16 cellular contexts compared by ENCODE assay signal in genomic region chrX:16796298-16796697, GRCh38. TPM values are rescaled to one million over a fixed set of nuclear protein-coding genes. Genes with fewer than 3 reads are reported as not detected.
A peak's percentile ranks its signal among the peaks of the same experiment; 100 is the strongest.
DNase-seq lines count a peak whose midpoint lies in the region; ATAC-seq, FAIRE-seq and TF ChIP-seq lines count a peak whose summit lies in the region.
"Had no signal": no experiment of that assay in that cellular context is flagged by ENCODE, and none has a peak within 500 bp of the region (broad histone marks: within the 10 kb centered on the region; RNA-seq: fewer than 3 reads in every experiment).

No MANE protein-coding gene starts in this region.

- DNase-seq in Karpas-422, result peak; percentile 33
- DNase-seq in WTC11 (ENCODE audit: low spot score), result no peak
- no peak for DNase-seq in left colon
- DNase-seq in small intestine, result peak; percentile 52
- DNase-seq in foreskin melanocyte, result no peak
- no peak for DNase-seq in OCI-M2 (lab: John Stamatoyannopoulos, UW; ENCODE audit: unreplicated experiment)
- DNase-seq in foreskin keratinocyte, result no peak
- DNase-seq: ACHN; C1 segment of cervical spinal cord; Calu3; CD4-positive, alpha-beta T cell; DMS 273 treated with DMSO at 0.1 percent for 48 hours; GM23248 had no signal

- no peaks in the 10 kb centered on the region for H3K4me1 Mint-ChIP-seq in WTC11

- peaks cover 24% of the 10 kb centered on the region for H3K36me3 Mint-ChIP-seq in WTC11

- TF ChIP-seq CTCF in WTC11 (IDR thresholded peaks at IDR 0.05), result no peak
- TF ChIP-seq CTCF in foreskin keratinocyte (conservative IDR thresholded peaks at IDR 0.05), result no peak

- no peaks in the 10 kb centered on the region for H3K27me3 Mint-ChIP-seq in WTC11 (ENCODE audit: low read depth)
- H3K27me3 Mint-ChIP-seq: CD4-positive, alpha-beta T cell had no signal

- H3K36me3 ChIP-seq in Karpas-422 (ENCODE audit: insufficient read depth, low read length) (peaks cover 35% of the 10 kb centered on the region), small intestine (ENCODE audit: control insufficient read depth in 2 of 2, insufficient read depth in 2 of 2, low read length in 2 of 2) (no peaks in the 10 kb centered on the region)

- POLR2A ChIA-PET in WTC11 (lab: Charles Lee), result no interaction called here

- H3K79me2 ChIP-seq in Karpas-422 (ENCODE audit: low read length), result peaks cover 85% of the 10 kb centered on the region

- intact Hi-C loops in left colon (cut with DNase I, micrococcal nuclease), result no loop called here

- H3K27ac ChIP-seq in Karpas-422 (ENCODE audit: low read length), result no peak overlapping the region
- peak overlapping the region; percentile 49 to 56 for H3K27ac ChIP-seq in small intestine (ENCODE audit: low read depth in 1 of 2, low read length in 1 of 2)
- no peak overlapping the region for H3K27ac ChIP-seq in foreskin keratinocyte

- H3K9me2 ChIP-seq in Karpas-422 (replicated peaks; ENCODE audit: insufficient read depth, low read length), result no peaks in the 10 kb centered on the region

- no peak overlapping the region for H3K4me2 ChIP-seq in Karpas-422 (ENCODE audit: low read depth, low read length, poor library complexity, severe bottlenecking)

- H3K4me1 ChIP-seq in Karpas-422 (ENCODE audit: low read length), result no peaks in the 10 kb centered on the region
- peaks cover 0 to 2% of the 10 kb centered on the region in 2 donors for H3K4me1 ChIP-seq in small intestine (ENCODE audit: control insufficient read depth in 2 of 2, insufficient read depth in 1 of 2, low read depth in 1 of 2, low read length in 1 of 2)
- H3K4me1 ChIP-seq in foreskin keratinocyte, result no peaks in the 10 kb centered on the region

- H3K4me3 ChIP-seq in Karpas-422 (ENCODE audit: low read length) (no peak overlapping the region), small intestine (ENCODE audit: low read depth in 1 of 2, low read length in 2 of 2) (no peak overlapping the region)
- H3K4me3 ChIP-seq: GM23248 had no signal

- H3K9me3 ChIP-seq in Karpas-422 (ENCODE audit: low read length) (no peaks in the 10 kb centered on the region), small intestine (ENCODE audit: control insufficient read depth, low read depth) (no peaks in the 10 kb centered on the region)

- no peaks in the 10 kb centered on the region for H3K9me3 Mint-ChIP-seq in WTC11
- H3K9me3 Mint-ChIP-seq: CD4-positive, alpha-beta T cell had no signal

- no peak for FAIRE-seq in small intestine (lab: Jason Lieb, UNC)
- FAIRE-seq: GM18507, H54 had no signal

- CTCF ChIA-PET in WTC11 (lab: Charles Lee), result no interaction called here

- no peak overlapping the region for H3K4me3 Mint-ChIP-seq in WTC11
- H3K4me3 Mint-ChIP-seq: CD4-positive, alpha-beta T cell had no signal

- no peak overlapping the region for H2AFZ ChIP-seq in Karpas-422 (ENCODE audit: low read length)
- H2AFZ ChIP-seq: GM23248 had no signal

- WGBS in small intestine, 3 donors, result 32 to 74% (median 54%) methylated on average over 4 of the region's 4 CpGs

- peaks cover 23% of the 10 kb centered on the region for H4K20me1 ChIP-seq in Karpas-422 (ENCODE audit: insufficient read depth, low read depth, low read length)

- H3K9ac ChIP-seq in Karpas-422 (ENCODE audit: low read length), result no peak overlapping the region
- H3K9ac ChIP-seq: GM23248 had no signal

- no peaks in the 10 kb centered on the region for H3K27me3 ChIP-seq in Karpas-422 (ENCODE audit: low read length)
- no peaks in the 10 kb centered on the region for H3K27me3 ChIP-seq in small intestine (ENCODE audit: control insufficient read depth in 2 of 2, insufficient read depth in 2 of 2, low read length in 2 of 2)
- no peaks in the 10 kb centered on the region for H3K27me3 ChIP-seq in foreskin keratinocyte

- ATAC-seq in WTC11 (no peak), left colon (peak; percentile 40), foreskin keratinocyte (no peak)
- ATAC-seq: HCT116 had no signal

- 0 out of 2 replicates have a peak overlapping the region, but pooled peaks have one; percentile 36 for H3K27ac Mint-ChIP-seq in WTC11
- H3K27ac Mint-ChIP-seq: CD4-positive, alpha-beta T cell had no signal

TF ChIP-seq in WTC11, 78 proteins besides CTCF, POLR2A, EP300 and RAD21 (continues in another document):
- no peak for TF ChIP-seq HMGA2 (CRISPR knock-in tag; IDR thresholded peaks at IDR 0.05)
- TF ChIP-seq IRF1 (CRISPR knock-in tag; IDR thresholded peaks at IDR 0.05), result no peak
- no peak for TF ChIP-seq AFF4 (CRISPR knock-in tag; IDR thresholded peaks at IDR 0.05; ENCODE audit: borderline replicate concordance)
- TF ChIP-seq SMAD3 (CRISPR knock-in tag; IDR thresholded peaks at IDR 0.05; ENCODE audit: borderline replicate concordance), result no peak
- no peak for TF ChIP-seq ATF3 (CRISPR knock-in tag; conservative IDR thresholded peaks at IDR 0.05)
- no peak for TF ChIP-seq E2F4 (CRISPR knock-in tag; IDR thresholded peaks at IDR 0.05; ENCODE audit: borderline replicate concordance, low read depth)
- TF ChIP-seq PRRX2 (CRISPR knock-in tag; IDR thresholded peaks at IDR 0.05), result no peak
- TF ChIP-seq ZNF281 (CRISPR knock-in tag; IDR thresholded peaks at IDR 0.05), result no peak
- TF ChIP-seq GRHL2 (CRISPR knock-in tag; IDR thresholded peaks at IDR 0.05; ENCODE audit: insufficient replicate concordance, severe bottlenecking), result no peak
- TF ChIP-seq EMX1 (CRISPR knock-in tag; IDR thresholded peaks at IDR 0.05), result no peak
- TF ChIP-seq RELA (CRISPR knock-in tag; IDR thresholded peaks at IDR 0.05; ENCODE audit: borderline replicate concordance), result no peak

RNA-seq across cellular contexts. Expression of gene TXLNG, which starts 10.0 kb away (rescaled TPM):
- 28.2 and 42.2 TPM in 2 replicates for total RNA-seq in Karpas-422 (2014; rRNA removed; shearing (Covaris generic); ENCODE audit: low replicate concordance)
- total RNA-seq in WTC11 (2021) (30.0 to 31.6 TPM (median 31.1 TPM) in 3 replicates), left colon (1 to 10 TPM; 7.7 to 9.7 TPM), foreskin keratinocyte (15.7 and 16.2 TPM in 2 replicates)
- polyA plus RNA-seq in small intestine (1 to 10 TPM; 5.4 to 9.6 (median 8.9) TPM), foreskin keratinocyte (7.1 and 8.9 TPM in 2 replicates)

Comparison
In these comparisons a context has a peak if more than half of its experiments do, and no peak if none do; other contexts are left out.
1. DNase-seq: peak in Karpas-422 (single experiment) and small intestine (single experiment); none in WTC11 (single experiment), left colon (0 of 2), foreskin melanocyte (single experiment), OCI-M2 (single experiment) and foreskin keratinocyte (0 of 2).
2. H3K27ac ChIP-seq: peak in small intestine (2 of 2); none in Karpas-422 (single experiment) and foreskin keratinocyte (single experiment).